In the genomic region with DNA sequence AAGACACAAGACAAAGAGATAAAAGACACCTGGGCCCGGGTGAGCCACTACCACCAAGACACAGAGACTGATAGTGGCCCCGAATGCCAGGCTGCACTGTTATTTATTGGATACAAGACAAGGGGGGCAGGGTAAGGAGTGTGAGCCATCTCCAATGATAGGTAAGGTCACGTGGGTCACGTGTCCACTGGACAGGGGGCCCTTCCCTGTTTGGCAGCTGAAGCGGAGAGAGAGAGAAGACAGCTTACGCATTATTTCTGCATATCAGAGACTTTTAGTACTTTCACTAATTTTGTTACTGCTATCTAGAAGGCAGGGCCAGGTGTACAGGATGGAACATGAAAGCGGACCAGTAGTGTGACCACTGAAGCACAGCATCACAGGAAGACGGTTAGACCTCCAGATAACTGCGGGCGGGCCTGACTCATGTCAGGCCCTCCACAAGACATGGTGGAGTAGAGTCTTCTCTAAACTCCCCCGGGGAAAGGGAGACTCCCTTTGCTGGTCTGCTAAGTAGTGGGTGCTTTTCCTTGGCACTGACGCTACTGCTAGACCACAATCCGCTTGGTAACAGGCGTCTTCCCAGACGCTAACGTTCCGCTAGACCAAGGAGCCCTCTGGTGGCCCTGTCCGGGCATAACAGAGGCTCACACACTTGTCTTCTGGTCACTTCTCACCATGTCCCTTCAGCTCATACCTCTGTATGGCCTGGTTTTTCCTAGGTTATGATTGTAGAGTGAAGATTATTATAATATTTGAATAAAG, we compare ENCODE assay signal across 7 cellular contexts. TPM values are rescaled to one million over a fixed set of nuclear protein-coding genes. Genes with fewer than 3 reads are reported as not detected.
DNase-seq lines count a peak whose midpoint lies in the region; TF ChIP-seq lines count a peak whose summit lies in the region.
"Not testable (repeated sequence)": the region's sequence is repeated elsewhere in the genome, so short reads cannot be mapped to it uniquely, and the experiment has no call there.

No MANE protein-coding gene starts in this region.

- peaks cover 37% of the 10 kb centered on the region for H3K9me3 Mint-ChIP-seq in activated naive CD4-positive, alpha-beta T cell treated with anti-CD3 and anti-CD28 coated beads for 36 hours

- peaks cover 13% of the 10 kb centered on the region for H3K36me3 Mint-ChIP-seq in activated naive CD4-positive, alpha-beta T cell treated with anti-CD3 and anti-CD28 coated beads for 36 hours (ENCODE audit: low read depth)

- H3K4me3 ChIP-seq in epithelial cell of proximal tubule (ENCODE audit: low read depth, low read length); retinal pigment epithelial cell (ENCODE audit: low read length): not testable (repeated sequence)

- not testable (repeated sequence) for H3K27ac Mint-ChIP-seq in activated naive CD4-positive, alpha-beta T cell treated with anti-CD3 and anti-CD28 coated beads for 36 hours

- not testable (repeated sequence) for H3K4me3 Mint-ChIP-seq in activated naive CD4-positive, alpha-beta T cell treated with anti-CD3 and anti-CD28 coated beads for 36 hours

- intact Hi-C loops in activated naive CD4-positive, alpha-beta T cell treated with anti-CD3 and anti-CD28 coated beads for 36 hours (cut with micrococcal nuclease), result not testable (repeated sequence)

- H3K4me1 Mint-ChIP-seq in activated naive CD4-positive, alpha-beta T cell treated with anti-CD3 and anti-CD28 coated beads for 36 hours (ENCODE audit: low read depth), result peaks cover 12% of the 10 kb centered on the region

- TF ChIP-seq CTCF in epithelial cell of proximal tubule (conservative IDR thresholded peaks at IDR 0.05; ENCODE audit: low read depth, low read length) (peak; percentile 55), retinal pigment epithelial cell (conservative IDR thresholded peaks at IDR 0.05; ENCODE audit: low read depth, low read length) (peak; percentile 63)

- DNase-seq in EH (ENCODE audit: low read depth) (peak; percentile 67), LHCN-M2 (ENCODE audit: low read depth) (peak; percentile 29), RPMI7951 (ENCODE audit: low read depth) (peak; percentile 74), islet precursor cell (peak; percentile 78)
- DNase-seq in activated naive CD4-positive, alpha-beta T cell treated with anti-CD3 and anti-CD28 coated beads for 36 hours, result peak; percentile 56
- DNase-seq in epithelial cell of proximal tubule (ENCODE audit: low read depth); retinal pigment epithelial cell (ENCODE audit: low read depth): not testable (repeated sequence)

- H3K27me3 Mint-ChIP-seq in activated naive CD4-positive, alpha-beta T cell treated with anti-CD3 and anti-CD28 coated beads for 36 hours (ENCODE audit: low read depth), result not testable (repeated sequence)

- CTCF ChIA-PET in activated naive CD4-positive, alpha-beta T cell treated with anti-CD3 and anti-CD28 coated beads for 36 hours (lab: Charles Lee), result not testable (repeated sequence)

RNA-seq across cellular contexts. Expression of gene ZNF566, which starts 3.5 kb away (rescaled TPM):
- total RNA-seq in LHCN-M2 (2014; rRNA removed) (6.6 and 11.2 TPM in 2 replicates), epithelial cell of proximal tubule (2.7 and 2.9 TPM in 2 replicates)
- 3.4 TPM for polyA plus RNA-seq in LHCN-M2 (2012)
- 15.0 and 16.3 TPM in 2 replicates for total RNA-seq in RPMI7951 (2014; rRNA removed; shearing (Covaris generic))
- total RNA-seq in activated naive CD4-positive, alpha-beta T cell treated with anti-CD3 and anti-CD28 coated beads for 36 hours, result 1 to 10 TPM; 4.4 to 5.3 TPM

RNA-seq across cellular contexts. Expression of gene ZNF260, which starts 35.2 kb away (rescaled TPM):
- total RNA-seq in LHCN-M2 (2014; rRNA removed) (13.5 and 14.5 TPM in 2 replicates), epithelial cell of proximal tubule (13.0 and 15.8 TPM in 2 replicates)
- polyA plus RNA-seq in LHCN-M2 (2012), result 4.6 TPM
- 22.6 and 49.5 TPM in 2 replicates for total RNA-seq in RPMI7951 (2014; rRNA removed; shearing (Covaris generic))
- total RNA-seq in activated naive CD4-positive, alpha-beta T cell treated with anti-CD3 and anti-CD28 coated beads for 36 hours, result 1 to 10 TPM; 3.7 to 5.4 TPM
